ENCODE assay signal across 31 cellular contexts in genomic region chr1:200787896-200788387, GRCh38.
"Had no signal": no experiment of that assay in that cellular context is flagged by ENCODE, and none has a peak within 500 bp of the region (broad histone marks: within the 10 kb centered on the region; RNA-seq: fewer than 3 reads in every experiment).

No MANE protein-coding gene starts in this region.

- H3K4me1 ChIP-seq: ascending aorta, body of pancreas, breast epithelium had no signal

- H3K27me3 ChIP-seq: adrenal gland, ascending aorta, body of pancreas, brain microvascular endothelial cell, breast epithelium had no signal

- ATAC-seq: activated naive CD4-positive, alpha-beta T cell treated with anti-CD3 and anti-CD28 coated beads, Interleukin-2, amount 50 U/mL, for 72 hours; activated naive CD8-positive, alpha-beta T cell treated with anti-CD3 and anti-CD28 coated beads, Interleukin-2, amount 50 U/mL, for 24 hours; activated T-cell treated with anti-CD3 and anti-CD28 coated beads, Interleukin-2, amount 50 U/mL, for 4 hours; activated T-cell treated with anti-CD3 and anti-CD28 coated beads, Interleukin-2, amount 50 U/mL, for 72 hours; activated T-helper 17 cell treated with anti-CD3 and anti-CD28 coated beads, Interleukin-2, amount 50 U/mL, for 72 hours; body of pancreas had no signal

- H3K9me3 ChIP-seq: ascending aorta, body of pancreas, breast epithelium had no signal

- DNase-seq: activated effector memory CD4-positive, alpha-beta T cell treated with anti-CD3 and anti-CD28 coated beads, Interleukin-2, amount 50 U/mL, for 16 hours; activated effector memory CD4-positive, alpha-beta T cell treated with Interleukin-2 at 50 U/mL for 16 hours; activated gamma-delta T cell; activated gamma-delta T cell treated with Interleukin-2 at 50 U/mL for 16 hours; activated naive CD4-positive, alpha-beta T cell; activated naive CD4-positive, alpha-beta T cell treated with anti-CD3 and anti-CD28 coated beads for 36 hours; activated naive CD4-positive, alpha-beta T cell treated with anti-CD3 and anti-CD28 coated beads, Interleukin-2, amount 10 ng/mL, durations not matched to agents 7 days and 5 days; activated naive CD4-positive, alpha-beta T cell treated with anti-CD3 and anti-CD28 coated beads, Interleukin-2, amount 50 U/mL, for 16 hours; activated naive CD4-positive, alpha-beta T cell treated with Interleukin-2 at 50 U/mL for 16 hours; activated naive CD8-positive, alpha-beta T cell treated with anti-CD3 and anti-CD28 coated beads for 36 hours; activated naive CD8-positive, alpha-beta T cell treated with anti-CD3 and anti-CD28 coated beads, Interleukin-2, amount 10 ng/mL, durations not matched to agents 7 days and 5 days; activated naive CD8-positive, alpha-beta T cell treated with anti-CD3 and anti-CD28 coated beads, Interleukin-2, amount 50 U/mL, for 24 hours; activated T-cell treated with anti-CD3 and anti-CD28 coated beads, Interleukin-2, amount 50 U/mL, for 1 hour; activated T-cell treated with anti-CD3 and anti-CD28 coated beads, Interleukin-2, amount 50 U/mL, for 24 hours; activated T-cell treated with anti-CD3 and anti-CD28 coated beads, Interleukin-2, amount 50 U/mL, for 4 hours; activated T-cell treated with anti-CD3 and anti-CD28 coated beads, Interleukin-2, amount 50 U/mL, for 48 hours; activated T-cell treated with anti-CD3 and anti-CD28 coated beads, Interleukin-2, amount 50 U/mL, for 72 hours; adrenal gland; amniotic stem cell; amygdala; anterior cingulate cortex; aorta; body of pancreas; brain microvascular endothelial cell; caudate nucleus; central memory CD4-positive, alpha-beta T cell; cerebellar nuclear complex had no signal

- H3K27ac ChIP-seq: adrenal gland, ascending aorta, body of pancreas, brain microvascular endothelial cell, breast epithelium had no signal

- H3K36me3 ChIP-seq: adrenal gland, breast epithelium had no signal

- H3K4me3 ChIP-seq: adrenal gland, ascending aorta, body of pancreas, breast epithelium had no signal
